9 cellular contexts compared by ENCODE assay signal in the genomic region with DNA sequence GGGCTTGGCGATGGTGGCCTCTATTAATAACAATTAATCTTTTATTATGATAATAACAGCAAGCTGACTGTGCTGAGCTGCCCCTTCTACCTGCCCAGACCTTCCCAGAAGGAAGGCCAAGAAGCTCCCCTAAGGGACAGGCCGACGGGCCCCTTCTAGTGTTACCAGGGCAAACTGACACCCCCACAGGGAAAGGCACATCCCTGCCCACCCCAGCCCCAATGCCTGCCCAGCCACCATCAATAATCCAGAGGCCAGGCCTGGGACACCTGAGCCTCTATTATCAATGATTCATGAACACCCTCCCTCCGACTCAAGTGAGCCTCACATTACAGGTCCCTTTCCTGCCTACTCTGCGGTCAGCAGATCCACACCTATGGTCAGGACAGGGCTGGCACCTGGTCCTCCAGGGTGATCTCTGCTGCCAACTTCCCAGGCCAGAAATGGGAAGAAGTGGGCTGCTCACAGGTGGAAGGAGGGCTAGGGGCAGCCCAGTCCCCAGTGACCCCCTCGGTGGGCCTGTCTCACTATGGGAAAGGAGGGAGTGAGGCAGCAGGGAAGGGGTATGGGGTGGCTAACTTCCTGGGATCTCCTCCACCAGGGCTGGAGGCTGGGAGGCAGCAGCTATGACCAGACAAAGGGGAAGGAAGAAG. TPM values are rescaled to one million over a fixed set of nuclear protein-coding genes. Genes with fewer than 3 reads are reported as not detected.
DNase-seq lines count a peak whose midpoint lies in the region; ATAC-seq and TF ChIP-seq lines count a peak whose summit lies in the region.
"Had no signal": no experiment of that assay in that cellular context is flagged by ENCODE, and none has a peak within 500 bp of the region (broad histone marks: within the 10 kb centered on the region; RNA-seq: fewer than 3 reads in every experiment).

No MANE protein-coding gene starts in this region.

- H3K4me3 ChIP-seq in CD4-positive, CD25-positive, alpha-beta regulatory T cell (ENCODE audit: low read depth, low read length), result no peak overlapping the region
- peak overlapping the region; percentile 76 for H3K4me3 ChIP-seq in OCI-LY1 (ENCODE audit: low read depth, low read length, poor library complexity, severe bottlenecking)
- peak overlapping the region; percentile 93 to 100 for H3K4me3 ChIP-seq in neutrophil (ENCODE audit: low read depth in 1 of 2, low read length in 1 of 2)
- no peak overlapping the region for H3K4me3 ChIP-seq in HAP-1

- peaks cover 6% of the 10 kb centered on the region for H3K27me3 Mint-ChIP-seq in CD4-positive, CD25-positive, alpha-beta regulatory T cell
- peaks cover 5% of the 10 kb centered on the region for H3K27me3 Mint-ChIP-seq in endothelial cell (ENCODE audit: unreplicated experiment)

- H3K4me1 Mint-ChIP-seq in CD4-positive, CD25-positive, alpha-beta regulatory T cell, result peaks cover 7 to 93% (median 52%) of the 10 kb centered on the region in 4 donors
- peaks cover 19% of the 10 kb centered on the region for H3K4me1 Mint-ChIP-seq in endothelial cell (ENCODE audit: unreplicated experiment)

- H3K36me3 Mint-ChIP-seq in CD4-positive, CD25-positive, alpha-beta regulatory T cell, result no peaks in the 10 kb centered on the region
- peaks cover 3% of the 10 kb centered on the region for H3K36me3 Mint-ChIP-seq in endothelial cell (ENCODE audit: low read depth, unreplicated experiment)

- H3K9me2 ChIP-seq in OCI-LY1 (ENCODE audit: low read depth, low read length), result no peaks in the 10 kb centered on the region

- H2AFZ ChIP-seq in OCI-LY1 (ENCODE audit: low read length), result no peak overlapping the region

- H3K9me3 ChIP-seq in CD4-positive, CD25-positive, alpha-beta regulatory T cell (ENCODE audit: control insufficient read depth in 2 of 2, low read length in 2 of 2), result no peaks in the 10 kb centered on the region
- no peaks in the 10 kb centered on the region for H3K9me3 ChIP-seq in OCI-LY1 (ENCODE audit: low read length)
- H3K9me3 ChIP-seq in neutrophil, result no peaks in the 10 kb centered on the region
- H3K9me3 ChIP-seq in HAP-1, result no peaks in the 10 kb centered on the region

- no peaks in the 10 kb centered on the region for H3K27me3 ChIP-seq in CD4-positive, CD25-positive, alpha-beta regulatory T cell (ENCODE audit: control insufficient read depth, insufficient read depth, low read length)
- H3K27me3 ChIP-seq in OCI-LY1 (ENCODE audit: insufficient read depth, low read length) (no peaks in the 10 kb centered on the region), neutrophil (no peaks in the 10 kb centered on the region), HAP-1 (ENCODE audit: low read depth) (no peaks in the 10 kb centered on the region)

- no peaks in the 10 kb centered on the region for H3F3A ChIP-seq in OCI-LY1 (ENCODE audit: insufficient read depth, low read length)

- DNase-seq in CD4-positive, CD25-positive, alpha-beta regulatory T cell, result no peak
- DNase-seq in endothelial cell (ENCODE audit: low spot score), result no peak
- DNase-seq in HAP-1 (ENCODE audit: low spot score in 2 of 2), result no peak
- DNase-seq in UCSD-AML1 (lab: John Stamatoyannopoulos, UW; ENCODE audit: unreplicated experiment), result no peak
- no peak for DNase-seq in hypothalamus (lab: John Stamatoyannopoulos, UW)

- peak overlapping the region; percentile 96 to 100 (median 98) for H3K4me3 Mint-ChIP-seq in CD4-positive, CD25-positive, alpha-beta regulatory T cell
- H3K4me3 Mint-ChIP-seq in endothelial cell (ENCODE audit: unreplicated experiment), result peak overlapping the region; percentile 51

- in situ Hi-C loops in HAP-1 (cut with MboI; ENCODE audit: low sequenced_read_pairs), result no loop called here

- peaks cover 79% of the 10 kb centered on the region for H3K4me1 ChIP-seq in CD4-positive, CD25-positive, alpha-beta regulatory T cell (ENCODE audit: control insufficient read depth, insufficient read depth, low read length, poor library complexity, severe bottlenecking)
- H3K4me1 ChIP-seq in OCI-LY1 (ENCODE audit: insufficient read depth, low read length, severe bottlenecking) (peaks cover 34% of the 10 kb centered on the region), neutrophil (ENCODE audit: control insufficient read depth in 1 of 2, insufficient read depth in 1 of 2, low read depth in 1 of 2, low read length in 1 of 2) (peaks cover 57 to 65% of the 10 kb centered on the region in 2 experiments), HAP-1 (peaks cover 28% of the 10 kb centered on the region)

- H3K36me3 ChIP-seq in CD4-positive, CD25-positive, alpha-beta regulatory T cell (ENCODE audit: control insufficient read depth, insufficient read depth, low read length), result peaks cover 28% of the 10 kb centered on the region
- peaks cover 12% of the 10 kb centered on the region; the same call in 1 of the 2 replicates for H3K36me3 ChIP-seq in OCI-LY1 (ENCODE audit: insufficient read depth, low read length)
- peaks cover 38% of the 10 kb centered on the region for H3K36me3 ChIP-seq in neutrophil
- H3K36me3 ChIP-seq in HAP-1 (replicated peaks), result no peaks in the 10 kb centered on the region

- peak overlapping the region; percentile 31 to 91 (median 69) for H3K27ac Mint-ChIP-seq in CD4-positive, CD25-positive, alpha-beta regulatory T cell
- H3K27ac Mint-ChIP-seq in endothelial cell (ENCODE audit: unreplicated experiment), result no peak overlapping the region

- H3K9me3 Mint-ChIP-seq in CD4-positive, CD25-positive, alpha-beta regulatory T cell, result no peaks in the 10 kb centered on the region
- no peaks in the 10 kb centered on the region for H3K9me3 Mint-ChIP-seq in endothelial cell (ENCODE audit: unreplicated experiment)

- peak overlapping the region; percentile 98; the same call in 1 of the 2 replicates for H3K4me2 ChIP-seq in OCI-LY1 (ENCODE audit: low read length)

- no peak overlapping the region for H3K27ac ChIP-seq in CD4-positive, CD25-positive, alpha-beta regulatory T cell (ENCODE audit: insufficient read depth, low read length, poor library complexity, severe bottlenecking)
- H3K27ac ChIP-seq in OCI-LY1 (ENCODE audit: low read depth, low read length, poor library complexity, severe bottlenecking), result peak overlapping the region; percentile 44
- peak overlapping the region; percentile 97 for H3K27ac ChIP-seq in neutrophil

- H4K20me1 ChIP-seq in OCI-LY1 (ENCODE audit: insufficient read depth, low read length), result no peaks in the 10 kb centered on the region

- ATAC-seq in CD4-positive, CD25-positive, alpha-beta regulatory T cell (ENCODE audit: low read depth in 2 of 2), result no peak
- ATAC-seq in HG02870 (IDR thresholded peaks at IDR 0.05; ENCODE audit: unreplicated experiment), result no peak

- TF ChIP-seq CTCF in OCI-LY1 (IDR thresholded peaks at IDR 0.05; ENCODE audit: low read length) (no peak), endothelial cell (IDR thresholded peaks at IDR 0.05; ENCODE audit: unreplicated experiment) (no peak), neutrophil (IDR thresholded peaks at IDR 0.05) (no peak)

- peaks cover 8% of the 10 kb centered on the region for H3K79me2 ChIP-seq in OCI-LY1 (ENCODE audit: insufficient read depth, low read length)

- peak overlapping the region; percentile 100; the same call in 1 of the 2 replicates for H3K9ac ChIP-seq in OCI-LY1 (ENCODE audit: low read length)

RNA-seq across cellular contexts. Expression of a gene that starts 1.8 kb away (rescaled TPM):
- total RNA-seq in CD4-positive, CD25-positive, alpha-beta regulatory T cell, result 62.4 TPM
- polyA plus RNA-seq in CD4-positive, CD25-positive, alpha-beta regulatory T cell, result 100 to 1,000 TPM; 116 to 142 (median 131) TPM
- 85.3 TPM for total RNA-seq in endothelial cell (ENCODE audit: unreplicated experiment)

RNA-seq across cellular contexts. Expression of a gene that starts 8.4 kb away (rescaled TPM):
- total RNA-seq in CD4-positive, CD25-positive, alpha-beta regulatory T cell, result 80.7 TPM
- polyA plus RNA-seq in CD4-positive, CD25-positive, alpha-beta regulatory T cell, result 100 to 1,000 TPM in 1 of 4 donors, 10 to 100 TPM in 3; 55.5 to 104 (median 74.9) TPM
- total RNA-seq in endothelial cell (ENCODE audit: unreplicated experiment), result 15.0 TPM

RNA-seq across cellular contexts. Expression of a gene that starts 11.7 kb away (rescaled TPM):
- 0.27 TPM for total RNA-seq in CD4-positive, CD25-positive, alpha-beta regulatory T cell
- polyA plus RNA-seq in CD4-positive, CD25-positive, alpha-beta regulatory T cell, result under 1 TPM in 1 of 4 donors, not detected in 3; 0.16 TPM
- total RNA-seq in endothelial cell (ENCODE audit: unreplicated experiment), result not detected
- total RNA-seq: subcutaneous adipose tissue had no signal

RNA-seq across cellular contexts. Expression of a gene that starts 39.2 kb away (rescaled TPM):
- total RNA-seq in CD4-positive, CD25-positive, alpha-beta regulatory T cell, result 17.1 TPM
- 10 to 100 TPM; 22.4 to 41.4 (median 34.2) TPM for polyA plus RNA-seq in CD4-positive, CD25-positive, alpha-beta regulatory T cell
- total RNA-seq in endothelial cell (ENCODE audit: unreplicated experiment), result 59.1 TPM

RNA-seq across cellular contexts. Expression of a gene that starts 41.3 kb away (rescaled TPM):
- total RNA-seq in CD4-positive, CD25-positive, alpha-beta regulatory T cell, result 116 TPM
- polyA plus RNA-seq in CD4-positive, CD25-positive, alpha-beta regulatory T cell, result 100 to 1,000 TPM in 2 of 4 donors, 10 to 100 TPM in 2; 85.9 to 111 (median 103) TPM
- total RNA-seq in endothelial cell (ENCODE audit: unreplicated experiment), result 72.3 TPM

Comparison
In these comparisons a context has a peak if more than half of its experiments do, and no peak if none do; other contexts are left out.
1. H3K4me3 ChIP-seq: peak in OCI-LY1 (single experiment) and neutrophil (2 of 2); none in CD4-positive, CD25-positive, alpha-beta regulatory T cell (single experiment) and HAP-1 (single experiment).